26 cellular contexts compared by ENCODE assay signal in the genomic region with DNA sequence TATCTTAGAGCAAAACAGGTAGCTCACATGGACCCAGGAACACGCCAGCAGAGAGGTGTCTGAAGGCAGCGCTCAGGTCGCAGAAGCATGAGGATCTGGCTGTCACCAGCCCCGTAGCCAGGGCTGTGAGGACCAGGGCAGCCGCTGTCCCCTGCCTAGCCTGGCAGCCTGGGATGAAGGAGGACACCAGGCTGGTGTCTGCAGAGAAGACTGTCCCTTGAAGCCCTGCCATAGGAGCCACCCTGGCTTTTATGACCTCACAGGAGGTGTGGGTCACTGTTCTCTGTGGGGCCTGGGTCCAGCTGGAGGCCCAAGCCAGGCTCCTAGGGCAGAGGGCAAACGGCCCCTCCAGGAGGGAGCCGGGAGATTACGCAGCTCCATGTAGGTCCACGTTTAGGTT. TPM values are rescaled to one million over a fixed set of nuclear protein-coding genes. Genes with fewer than 3 reads are reported as not detected.
DNase-seq lines count a peak whose midpoint lies in the region; ATAC-seq, FAIRE-seq and TF ChIP-seq lines count a peak whose summit lies in the region.
"Had no signal": no experiment of that assay in that cellular context is flagged by ENCODE, and none has a peak within 500 bp of the region (broad histone marks: within the 10 kb centered on the region; RNA-seq: fewer than 3 reads in every experiment).

A gene (plus strand): TSS at position 301 of the 400 bp plus-strand sequence. CDS start 113 bp downstream, outside the sequence.

- H2AFZ ChIP-seq in H9 (ENCODE audit: low read length) (no peak within 1 kb of the TSS), H1 (ENCODE audit: low read length) (no peak within 1 kb of the TSS)

- H2BK15ac ChIP-seq in H9 (ENCODE audit: low read depth, low read length) (no peak within 1 kb of the TSS), H1 (ENCODE audit: low read length) (no peak within 1 kb of the TSS)

- ATAC-seq in HG02798 (IDR thresholded peaks at IDR 0.05; ENCODE audit: poor library complexity, unreplicated experiment) = no peak
- ATAC-seq: A549, HCT116 had no signal

- TF ChIP-seq CTCF in H9 (conservative IDR thresholded peaks at IDR 0.05) (no peak), H1 (IDR thresholded peaks at IDR 0.05; ENCODE audit: control extremely low read depth in 1 of 3, insufficient read depth in 1 of 3, low read depth in 1 of 3, low read length in 3 of 3) (no peak)

- H2BK20ac ChIP-seq in H9 (ENCODE audit: low read depth, low read length, poor library complexity, severe bottlenecking) (no peak within 1 kb of the TSS), H1 (ENCODE audit: low read length) (no peak within 1 kb of the TSS)

- no peak within 1 kb of the TSS for H3K56ac ChIP-seq in H9 (ENCODE audit: insufficient read length, low read depth, low read length)
- H3K56ac ChIP-seq in H1 (replicated peaks; ENCODE audit: insufficient read length, low read depth, low read length) = no peak within 1 kb of the TSS

- H3K23me2 ChIP-seq in H9 (ENCODE audit: insufficient read length, low read depth, low read length, poor library complexity, severe bottlenecking) (no peaks in the 10 kb centered on the region), H1 (ENCODE audit: low read depth, low read length) (no peaks in the 10 kb centered on the region)

- no peak within 1 kb of the TSS for H3K18ac ChIP-seq in H9 (ENCODE audit: insufficient read length, low read depth, low read length)
- H3K18ac ChIP-seq in H1 (ENCODE audit: extremely low read depth, low read length) = no peak within 1 kb of the TSS

- H3K79me2 ChIP-seq in H9 (ENCODE audit: insufficient read depth, low read length) (no peaks in the 10 kb centered on the region), H1 (ENCODE audit: control insufficient read depth in 1 of 2, insufficient read depth in 2 of 2, low read length in 2 of 2) (no peaks in the 10 kb centered on the region)

- H2AK5ac ChIP-seq in H9 (ENCODE audit: insufficient read length, low read length) (no peak within 1 kb of the TSS), H1 (ENCODE audit: low read depth, low read length) (no peak within 1 kb of the TSS)

- DNase-seq in H9 = no peak
- no peak for DNase-seq in H1 (ENCODE audit: low read depth in 1 of 2, low spot score in 2 of 2)
- DNase-seq in posterior vena cava (ENCODE audit: low spot score) = peak; percentile 47
- DNase-seq in effector CD8-positive, alpha-beta T cell (lab: John Stamatoyannopoulos, UW) = no peak
- no peak for DNase-seq in activated CD4-positive, alpha-beta T cell treated with anti-CD3 and anti-CD28 coated beads for 48 hours
- DNase-seq: 8988T; ACHN; AML-193; BE2C; CD4-positive, alpha-beta T cell; CD8-positive, alpha-beta memory T cell; DMS53; DMS79 treated with DMSO at 0.1 percent for 48 hours; GF-D8; GOT3; H7 had no signal

- H3K4me1 Mint-ChIP-seq in H9 = peaks cover 4 to 6% of the 10 kb centered on the region in 2 experiments; a peak in 2 of 4 replicates
- H3K4me1 Mint-ChIP-seq: CD8-positive, alpha-beta memory T cell had no signal

- TF ChIP-seq RAD21 in H1 (IDR thresholded peaks at IDR 0.05 in 1 of 2, conservative IDR thresholded peaks at IDR 0.05 in 1 of 2; ENCODE audit: low read depth in 2 of 2, low read length in 2 of 2) = no peak

- intact Hi-C loops in posterior vena cava (cut with DNase I) = loop anchor here in 1 of 2 donors (10.0 kb wide), 1 partner anchor 171 kb away; no protein-coding TSS in a partner anchor

- WGBS in H9 (ENCODE audit: extremely low coverage, insufficient read length, low lambda C conversion rate) = no CpG with 5 or more reads among the region's 9 CpGs
- 84% methylated on average over 7 of the region's 9 CpGs; no CpG with 5 or more reads in 1 of the 2 experiments for WGBS in H1 (ENCODE audit: extremely low coverage in 1 of 2, insufficient coverage in 1 of 2, insufficient read length in 1 of 2, insufficient replicate concordance in 2 of 2, low coverage in 1 of 2, low lambda C conversion rate in 2 of 2, missing lambda C conversion rate in 1 of 2), 2 experiments

- H4K8ac ChIP-seq in H9 (replicated peaks; ENCODE audit: insufficient read length, low read depth, low read length) (no peak within 1 kb of the TSS), H1 (ENCODE audit: extremely low read depth, insufficient read depth, low read length) (0 out of 2 replicates have a peak within 1 kb of the TSS, but pooled peaks have one; percentile 28)

- H3K4me3 ChIP-seq in H1 (ENCODE audit: extremely low read depth in 1 of 4, insufficient read depth in 2 of 4, low read depth in 3 of 4, low read length in 4 of 4) = no peak within 1 kb of the TSS
- H3K4me3 ChIP-seq: A549; BLaER1 treated with 17β-estradiol and CSF1 and Interleukin-3, amounts not matched to agents 10 nM and 100 nM had no signal

- no peak for FAIRE-seq in H1 (lab: Jason Lieb, UNC)
- FAIRE-seq: A549, D721Med, GM12891, GM18507 had no signal

- H3K9me3 Mint-ChIP-seq in H9 = peaks cover 4 to 5% of the 10 kb centered on the region in 2 experiments; a peak in 2 of 5 replicates

- no peak for TF ChIP-seq POLR2A in H1 (IDR thresholded peaks at IDR 0.05; ENCODE audit: control extremely low read depth in 1 of 2, low read depth in 2 of 2, low read length in 2 of 2)

- H3K27ac Mint-ChIP-seq in H9 = peak within 1 kb of the TSS in 2 of 3 experiments; percentile 34 to 74; a peak in 1 of 7 replicates
- H3K27ac Mint-ChIP-seq: CD14-positive monocyte; CD4-positive, alpha-beta T cell had no signal

- H3K4me1 ChIP-seq in H9 (ENCODE audit: insufficient read depth, low read length) = no peaks in the 10 kb centered on the region
- H3K4me1 ChIP-seq in H1 (replicated peaks in 1 of 4; ENCODE audit: control insufficient read depth in 3 of 4, insufficient read depth in 4 of 4, low read length in 3 of 4) = no peaks in the 10 kb centered on the region; a peak in 2 of 7 replicates
- H3K4me1 ChIP-seq: A549, BE2C had no signal

- no peak for TF ChIP-seq EP300 in H1 (IDR thresholded peaks at IDR 0.05; ENCODE audit: borderline replicate concordance in 1 of 2, low read depth in 2 of 2, low read length in 2 of 2)

- H3K27me3 ChIP-seq in H9 (ENCODE audit: insufficient read depth, low read length) = no peaks in the 10 kb centered on the region; the same call in 1 of the 2 replicates
- peaks cover 0 to 6% (median 1%) of the 10 kb centered on the region in 4 experiments; a peak in 2 of 7 replicates for H3K27me3 ChIP-seq in H1 (replicated peaks in 1 of 4; ENCODE audit: control insufficient read depth in 3 of 4, extremely low read depth in 1 of 4, insufficient read depth in 3 of 4, low read length in 3 of 4)
- H3K27me3 ChIP-seq: BLaER1 treated with 17β-estradiol and CSF1 and Interleukin-3, amounts not matched to agents 10 nM and 100 nM had no signal

- H3K4ac ChIP-seq in H9 (ENCODE audit: low read depth, low read length) (no peak within 1 kb of the TSS), H1 (replicated peaks; ENCODE audit: insufficient read length, low read depth, low read length) (no peak within 1 kb of the TSS)

- H4K91ac ChIP-seq in H9 (ENCODE audit: insufficient read length, low read depth, low read length) (no peak within 1 kb of the TSS), H1 (replicated peaks; ENCODE audit: insufficient read length, low read length) (no peak within 1 kb of the TSS)

- H4K20me1 ChIP-seq in H9 (ENCODE audit: control insufficient read depth, insufficient read depth, insufficient read length) (no peaks in the 10 kb centered on the region), H1 (replicated peaks in 1 of 2; ENCODE audit: control insufficient read depth in 1 of 2, insufficient read depth in 2 of 2, low read length in 2 of 2) (no peaks in the 10 kb centered on the region)
- H4K20me1 ChIP-seq: BLaER1 treated with 17β-estradiol and CSF1 and Interleukin-3, amounts not matched to agents 10 nM and 100 nM had no signal

- H3K79me1 ChIP-seq in H9 (ENCODE audit: insufficient read depth, low read depth, low read length, poor library complexity, severe bottlenecking) = no peaks in the 10 kb centered on the region
- H3K79me1 ChIP-seq in H1 (ENCODE audit: low read depth, low read length) = no peaks in the 10 kb centered on the region

- H3K9ac ChIP-seq in H9 (ENCODE audit: extremely low read depth, insufficient read length, low read length) (no peak within 1 kb of the TSS), H1 (replicated peaks in 1 of 4; ENCODE audit: extremely low read depth in 1 of 4, low read depth in 3 of 4, low read length in 3 of 4) (no peak within 1 kb of the TSS)
- H3K9ac ChIP-seq: BLaER1 treated with 17β-estradiol and CSF1 and Interleukin-3, amounts not matched to agents 10 nM and 100 nM had no signal

- no peak within 1 kb of the TSS for H2BK5ac ChIP-seq in H9 (ENCODE audit: insufficient read length, low read length)
- H2BK5ac ChIP-seq in H1 (ENCODE audit: low read depth, low read length) = no peak within 1 kb of the TSS

- POLR2A ChIA-PET in H1 (lab: Charles Lee; ENCODE audit: partially characterized antibody) = interaction anchor here (1.1 to 1.8 kb wide), 3 partner anchors 11 to 14 kb away, joined by 3 to 8 read pairs (median 4); no protein-coding TSS in a partner anchor

- H3K27me3 Mint-ChIP-seq in H9 (ENCODE audit: low read depth) = peaks cover 35% of the 10 kb centered on the region

- no peak within 1 kb of the TSS for H2BK12ac ChIP-seq in H9 (ENCODE audit: insufficient read length, low read depth, low read length)
- no peak within 1 kb of the TSS for H2BK12ac ChIP-seq in H1 (ENCODE audit: low read depth, low read length)

- H3T11ph ChIP-seq in H9 (ENCODE audit: low read length) = no peak within 1 kb of the TSS

- H3K36me3 Mint-ChIP-seq in H9 (ENCODE audit: insufficient read depth in 1 of 3, low read depth in 3 of 3) = no peaks in the 10 kb centered on the region; a peak in 2 of 7 replicates
- H3K36me3 Mint-ChIP-seq: CD14-positive monocyte had no signal

- peaks cover 3% of the 10 kb centered on the region for H3K9me3 ChIP-seq in H9 (ENCODE audit: control insufficient read depth, low read depth, low read length)
- no peaks in the 10 kb centered on the region for H3K9me3 ChIP-seq in H1 (ENCODE audit: insufficient read depth in 2 of 2, low read depth in 1 of 2, low read length in 1 of 2)
- H3K9me3 ChIP-seq: A549, BE2C had no signal

- no peak within 1 kb of the TSS for H3K23ac ChIP-seq in H9 (ENCODE audit: insufficient read length, low read depth, low read length)
- H3K23ac ChIP-seq in H1 (ENCODE audit: insufficient read length) = no peak within 1 kb of the TSS

- CTCF ChIA-PET in H1 (lab: Charles Lee; ENCODE audit: partially characterized antibody) = interaction anchor here (1.1 to 4.1 kb wide), 9 partner anchors 8 to 172 kb away, joined by 3 to 13 read pairs (median 8); a partner anchor contains a TSS

- H3K27ac ChIP-seq in H9 (ENCODE audit: insufficient read length, low read depth, low read length) (no peak within 1 kb of the TSS), H1 (ENCODE audit: low read depth, low read length) (no peak within 1 kb of the TSS)
- H3K27ac ChIP-seq: A549; BLaER1 treated with 17β-estradiol and CSF1 and Interleukin-3, amounts not matched to agents 10 nM and 100 nM had no signal

- no peaks in the 10 kb centered on the region for H3K36me3 ChIP-seq in H1 (ENCODE audit: control insufficient read depth in 2 of 4, insufficient read depth in 4 of 4, low read length in 3 of 4)
- H3K36me3 ChIP-seq: BE2C; BLaER1 treated with 17β-estradiol and CSF1 and Interleukin-3, amounts not matched to agents 10 nM and 100 nM had no signal

- H3K4me3 Mint-ChIP-seq in H9 = no peak within 1 kb of the TSS
- H3K4me3 Mint-ChIP-seq: CD14-positive monocyte; CD4-positive, alpha-beta T cell; CD8-positive, alpha-beta memory T cell had no signal

- H4K5ac ChIP-seq in H9 (ENCODE audit: insufficient read length, low read depth, low read length) = no peak within 1 kb of the TSS
- no peak within 1 kb of the TSS for H4K5ac ChIP-seq in H1 (ENCODE audit: insufficient read length, low read depth, low read length)

- H3K4me2 ChIP-seq in H9 (ENCODE audit: insufficient read depth, insufficient read length, low read length) (no peak within 1 kb of the TSS), H1 (ENCODE audit: insufficient read depth in 1 of 2, low read depth in 2 of 2, low read length in 2 of 2) (no peak within 1 kb of the TSS)
- H3K4me2 ChIP-seq: A549; BLaER1 treated with 17β-estradiol and CSF1 and Interleukin-3, amounts not matched to agents 10 nM and 100 nM had no signal

- H3K14ac ChIP-seq in H9 (ENCODE audit: insufficient read depth, low read length) = no peak within 1 kb of the TSS; the same call in 1 of the 2 replicates
- no peak within 1 kb of the TSS for H3K14ac ChIP-seq in H1 (ENCODE audit: insufficient read length)

- H2BK120ac ChIP-seq in H9 (ENCODE audit: low read depth, low read length, poor library complexity, severe bottlenecking) = no peak within 1 kb of the TSS
- no peak within 1 kb of the TSS for H2BK120ac ChIP-seq in H1 (replicated peaks; ENCODE audit: low read depth, low read length)

RNA-seq across cellular contexts. Expression of the gene that starts here (rescaled TPM):
- total RNA-seq in H9 (2021) = not detected in 2 replicates
- not detected in 2 replicates for total RNA-seq in H1 (2021; fragmentation: NEBNext Ultra II Directional; extraction: Animal tissue kit (Norgen Biotek cat#: 25700))
- polyA plus RNA-seq in H1 (2011; rRNA removed) = not detected in 2 replicates
- not detected for polyA plus RNA-seq in H1 (2011; cell fraction: cytosol; rRNA removed)
- not detected for polyA plus RNA-seq in H1 (2011; cell fraction: nucleus; rRNA removed)
- polyA plus RNA-seq in H1 (2012, experiment 1 of 2) = not detected in 4 replicates
- polyA plus RNA-seq in H1 (2012, experiment 2 of 2) = not detected
- not detected for polyA plus RNA-seq in H1 (2013, experiment 1 of 2)
- polyA plus RNA-seq in H1 (2013, experiment 2 of 2) = not detected
- polyA minus RNA-seq in H1 (2011; rRNA and poly(A)+ RNA removed) = not detected in 2 replicates
- polyA minus RNA-seq in H1 (2011; cell fraction: cytosol; rRNA and poly(A)+ RNA removed) = not detected
- not detected for polyA minus RNA-seq in H1 (2011; cell fraction: nucleus; rRNA and poly(A)+ RNA removed)
- not detected for total RNA-seq in posterior vena cava
- total RNA-seq: CD4-positive, alpha-beta T cell; Daoy; G401; H7 had no signal
- polyA plus RNA-seq: A549; CD14-positive monocyte; CD8-positive, alpha-beta memory T cell had no signal

Comparison
In these comparisons a context has a peak if more than half of its experiments do, and no peak if none do; other contexts are left out.
1. Peak in DNase-seq in posterior vena cava; RNA of the gene not detected or under 1 TPM.